1 cellular context compared by ENCODE assay signal in the genomic region with DNA sequence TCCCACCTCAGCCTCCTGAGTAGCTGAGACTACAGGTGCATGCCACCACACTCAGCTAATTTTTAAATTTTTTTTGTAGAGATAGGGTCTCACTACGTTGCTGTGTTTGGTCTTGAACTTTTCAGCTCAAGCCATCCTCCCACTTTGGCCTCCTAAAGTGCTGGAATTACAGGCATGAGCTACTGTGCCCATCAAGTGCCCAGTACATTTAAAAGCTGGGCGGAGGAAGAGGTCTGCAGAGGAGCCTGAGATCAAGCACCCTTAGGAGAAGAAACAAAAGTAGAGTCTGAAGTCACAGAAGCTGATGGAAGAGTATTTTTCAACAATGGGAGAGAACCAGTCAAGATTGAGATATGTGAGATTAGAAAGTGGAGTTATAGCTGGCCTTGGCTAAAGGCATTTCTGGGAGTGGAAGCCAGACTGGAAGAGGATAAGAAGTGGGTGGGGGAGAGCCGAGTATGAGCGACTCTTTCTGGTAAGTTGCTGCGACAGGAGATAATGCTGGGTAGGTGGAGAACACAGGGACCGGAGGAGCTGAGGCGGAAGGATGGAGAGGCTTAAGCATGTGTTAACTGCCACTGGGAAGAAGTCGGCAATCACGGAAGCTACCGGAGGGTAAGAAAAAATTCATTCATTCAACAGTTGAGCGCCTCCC.
TF ChIP-seq lines count a peak whose summit lies in the region.

No MANE protein-coding gene starts in this region.

TF ChIP-seq in HCT116, 20 proteins besides CTCF, POLR2A, EP300 and RAD21 (continued from another document):
- TF ChIP-seq, protein P1, sequence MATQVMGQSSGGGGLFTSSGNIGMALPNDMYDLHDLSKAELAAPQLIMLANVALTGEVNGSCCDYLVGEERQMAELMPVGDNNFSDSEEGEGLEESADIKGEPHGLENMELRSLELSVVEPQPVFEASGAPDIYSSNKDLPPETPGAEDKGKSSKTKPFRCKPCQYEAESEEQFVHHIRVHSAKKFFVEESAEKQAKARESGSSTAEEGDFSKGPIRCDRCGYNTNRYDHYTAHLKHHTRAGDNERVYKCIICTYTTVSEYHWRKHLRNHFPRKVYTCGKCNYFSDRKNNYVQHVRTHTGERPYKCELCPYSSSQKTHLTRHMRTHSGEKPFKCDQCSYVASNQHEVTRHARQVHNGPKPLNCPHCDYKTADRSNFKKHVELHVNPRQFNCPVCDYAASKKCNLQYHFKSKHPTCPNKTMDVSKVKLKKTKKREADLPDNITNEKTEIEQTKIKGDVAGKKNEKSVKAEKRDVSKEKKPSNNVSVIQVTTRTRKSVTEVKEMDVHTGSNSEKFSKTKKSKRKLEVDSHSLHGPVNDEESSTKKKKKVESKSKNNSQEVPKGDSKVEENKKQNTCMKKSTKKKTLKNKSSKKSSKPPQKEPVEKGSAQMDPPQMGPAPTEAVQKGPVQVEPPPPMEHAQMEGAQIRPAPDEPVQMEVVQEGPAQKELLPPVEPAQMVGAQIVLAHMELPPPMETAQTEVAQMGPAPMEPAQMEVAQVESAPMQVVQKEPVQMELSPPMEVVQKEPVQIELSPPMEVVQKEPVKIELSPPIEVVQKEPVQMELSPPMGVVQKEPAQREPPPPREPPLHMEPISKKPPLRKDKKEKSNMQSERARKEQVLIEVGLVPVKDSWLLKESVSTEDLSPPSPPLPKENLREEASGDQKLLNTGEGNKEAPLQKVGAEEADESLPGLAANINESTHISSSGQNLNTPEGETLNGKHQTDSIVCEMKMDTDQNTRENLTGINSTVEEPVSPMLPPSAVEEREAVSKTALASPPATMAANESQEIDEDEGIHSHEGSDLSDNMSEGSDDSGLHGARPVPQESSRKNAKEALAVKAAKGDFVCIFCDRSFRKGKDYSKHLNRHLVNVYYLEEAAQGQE (IDR thresholded peaks at IDR 0.05; ENCODE audit: low read depth), result no peak
